ENCODE assay signal across 22 cellular contexts in the genomic region with DNA sequence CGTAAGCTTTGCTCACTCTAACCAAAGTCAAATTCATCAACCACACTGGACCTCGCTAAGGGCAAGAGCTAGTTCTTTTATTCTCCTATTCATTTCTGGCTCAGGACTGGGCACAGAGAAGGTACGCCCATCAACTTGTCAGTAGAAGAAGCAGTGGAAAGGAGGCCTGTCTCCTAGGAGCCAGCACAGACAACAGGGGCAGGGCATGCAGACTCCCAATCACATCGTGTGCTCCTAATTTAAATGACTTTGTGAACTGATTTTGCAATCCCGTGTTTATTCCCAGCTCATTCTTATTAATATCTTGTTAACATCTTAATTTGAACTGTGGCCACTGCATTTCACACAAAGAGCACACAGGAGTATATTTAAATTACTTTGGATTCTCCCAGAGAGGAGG.
"Had no signal": no experiment of that assay in that cellular context is flagged by ENCODE, and none has a peak within 500 bp of the region (broad histone marks: within the 10 kb centered on the region; RNA-seq: fewer than 3 reads in every experiment).

No MANE protein-coding gene starts in this region.

- H3K9me3 ChIP-seq: heart left ventricle, spleen, thoracic aorta, upper lobe of left lung had no signal

- H3K36me3 ChIP-seq: heart left ventricle, spleen, thoracic aorta, upper lobe of left lung, WERI-Rb-1 had no signal

- DNase-seq: activated CD4-positive, alpha-beta T cell treated with anti-CD3 and anti-CD28 coated beads, Interleukin-2, amount 10 ng/mL, durations not matched to agents 7 days and 5 days; activated CD4-positive, CD25-positive, alpha-beta regulatory T cell treated with anti-CD3 and anti-CD28 coated beads, Interleukin-2, amount 50 U/mL, for 72 hours; activated CD8-positive, alpha-beta memory T cell treated with anti-CD3 and anti-CD28 coated beads, Interleukin-2, amount 10 ng/mL, durations not matched to agents 7 days and 5 days; activated CD8-positive, alpha-beta T cell treated with anti-CD3 and anti-CD28 coated beads for 36 hours; activated effector memory CD4-positive, alpha-beta T cell treated with anti-CD3 and anti-CD28 coated beads, Interleukin-2, amount 50 U/mL, for 16 hours; activated naive CD4-positive, alpha-beta T cell treated with anti-CD3 and anti-CD28 coated beads, Interleukin-2, amount 10 ng/mL, durations not matched to agents 7 days and 5 days; activated naive CD8-positive, alpha-beta T cell treated with anti-CD3 and anti-CD28 coated beads, Interleukin-2, amount 50 U/mL, for 24 hours; activated T-cell treated with anti-CD3 and anti-CD28 coated beads for 4 hours; caudate nucleus; dermis blood vessel endothelial cell; effector CD8-positive, alpha-beta T cell; heart left ventricle; midbrain; natural killer cell; retina; spleen; stimulated activated CD4-positive, alpha-beta T cell treated with anti-CD3 and anti-CD28 coated beads, Interleukin-4, amount 100 ng/mL, for 1 hour; stimulated activated naive CD4-positive, alpha-beta T cell; upper lobe of left lung; WERI-Rb-1 had no signal

- H3K27me3 ChIP-seq: heart left ventricle, spleen, upper lobe of left lung had no signal

- H3K27ac ChIP-seq: heart left ventricle, spleen, thoracic aorta, WERI-Rb-1 had no signal

- FAIRE-seq: TTC549 had no signal

- H3K4me1 ChIP-seq: upper lobe of left lung had no signal

- H3K4me3 ChIP-seq: heart left ventricle, spleen, thoracic aorta, upper lobe of left lung had no signal
